Comparison of ENCODE assay signal across 1 cellular context in genomic region chr6:4662886-4663285, GRCh38.
TF ChIP-seq lines count a peak whose summit lies in the region.

No MANE protein-coding gene starts in this region.

TF ChIP-seq in IMR-90, 13 proteins besides CTCF, POLR2A, EP300 and RAD21:
- TF ChIP-seq MAFK (IDR thresholded peaks at IDR 0.05; ENCODE audit: low read depth, low read length) (no peak), MAZ (IDR thresholded peaks at IDR 0.05; ENCODE audit: borderline replicate concordance, low read depth, low read length) (no peak), CEBPB (IDR thresholded peaks at IDR 0.05; ENCODE audit: low read depth, low read length) (no peak)
TF ChIP-seq in IMR-90: peak in this region for 0.
